Comparison of ENCODE assay signal across 17 cellular contexts in genomic region chr4:104472766-104473165, GRCh38. TPM values are rescaled to one million over a fixed set of nuclear protein-coding genes. Genes with fewer than 3 reads are reported as not detected.
A peak's percentile ranks its signal among the peaks of the same experiment; 100 is the strongest.
DNase-seq lines count a peak whose midpoint lies in the region; ATAC-seq and TF ChIP-seq lines count a peak whose summit lies in the region.
"Had no signal": no experiment of that assay in that cellular context is flagged by ENCODE, and none has a peak within 500 bp of the region (broad histone marks: within the 10 kb centered on the region; RNA-seq: fewer than 3 reads in every experiment).

No MANE protein-coding gene starts in this region.

- no peak overlapping the region for H4K91ac ChIP-seq in neuronal stem cell (ENCODE audit: low read depth, low read length, poor library complexity)

- DNase-seq in MM.1S (peak; percentile 29), neuronal stem cell (ENCODE audit: low spot score) (no peak)
- no peak for DNase-seq in stimulated activated CD4-positive, alpha-beta T cell treated with anti-CD3 and anti-CD28 coated beads, Interleukin-2, amount 100 ng/mL, for 48 hours
- no peak for DNase-seq in central memory CD4-positive, alpha-beta T cell
- DNase-seq: Caco-2; CD8-positive, alpha-beta memory T cell; DND-41; GF-D8; H7; Kasumi-1 had no signal

- no peaks in the 10 kb centered on the region for H4K20me1 ChIP-seq in MM.1S (ENCODE audit: insufficient read depth, low read length)
- H4K20me1 ChIP-seq in neural cell (ENCODE audit: insufficient read depth) = no peaks in the 10 kb centered on the region
- H4K20me1 ChIP-seq: BLaER1 had no signal

- H2AK5ac ChIP-seq in neuronal stem cell (ENCODE audit: low read depth, low read length) = no peak overlapping the region

- H3K14ac ChIP-seq in neuronal stem cell (ENCODE audit: low read length) = no peak overlapping the region

- H3K27me3 ChIP-seq in MM.1S (replicated peaks; ENCODE audit: insufficient read depth, low read length) (no peaks in the 10 kb centered on the region), neural cell (ENCODE audit: insufficient read depth, low read depth, low read length) (no peaks in the 10 kb centered on the region), neuronal stem cell (ENCODE audit: control insufficient read depth in 3 of 3, insufficient read depth in 3 of 3, low read depth in 1 of 3, low read length in 3 of 3) (no peaks in the 10 kb centered on the region)
- H3K27me3 ChIP-seq: BLaER1 had no signal

- no peaks in the 10 kb centered on the region for H3K9me2 ChIP-seq in MM.1S (replicated peaks; ENCODE audit: insufficient read depth, low read length)
- no peaks in the 10 kb centered on the region for H3K9me2 ChIP-seq in neural cell (ENCODE audit: insufficient read depth, low read length)

- H3K4me2 ChIP-seq in MM.1S (ENCODE audit: low read depth, low read length) = no peak overlapping the region
- H3K4me2 ChIP-seq in neural cell (ENCODE audit: low read length) = peak overlapping the region; percentile 3
- H3K4me2 ChIP-seq in neuronal stem cell (ENCODE audit: insufficient read depth, low read length, poor library complexity, severe bottlenecking) = no peak overlapping the region
- H3K4me2 ChIP-seq: A549, BLaER1, GM23338 had no signal

- H3K18ac ChIP-seq in neuronal stem cell (ENCODE audit: low read length) = no peak overlapping the region

- ATAC-seq in GM18870 (IDR thresholded peaks at IDR 0.05; ENCODE audit: unreplicated experiment) (peak; percentile 45), HG02885 (IDR thresholded peaks at IDR 0.05; ENCODE audit: poor library complexity, unreplicated experiment) (peak; percentile 38)
- ATAC-seq: A549, GM23338, K562 had no signal

- H3K9ac ChIP-seq in MM.1S (ENCODE audit: low read length) (no peak overlapping the region), neural cell (ENCODE audit: low read length) (no peak overlapping the region), neuronal stem cell (ENCODE audit: low read depth, low read length, poor library complexity) (no peak overlapping the region)
- H3K9ac ChIP-seq: BLaER1 had no signal

- H3K4me3 ChIP-seq in MM.1S (ENCODE audit: low read length) (no peak overlapping the region), neural cell (ENCODE audit: low read length) (no peak overlapping the region), neuronal stem cell (ENCODE audit: low read length in 2 of 2) (no peak overlapping the region)
- H3K4me3 ChIP-seq: A549, BLaER1, GM23338, K562 had no signal

- no peak for TF ChIP-seq CTCF in MM.1S (IDR thresholded peaks at IDR 0.05; ENCODE audit: low read length)
- no peak for TF ChIP-seq CTCF in neural cell (IDR thresholded peaks at IDR 0.05; ENCODE audit: poor library complexity, severe bottlenecking)

- no peak for TF ChIP-seq RAD21 in neural cell (conservative IDR thresholded peaks at IDR 0.05)

- no peak overlapping the region for H2AFZ ChIP-seq in MM.1S (ENCODE audit: low read length)
- H2AFZ ChIP-seq in neural cell (ENCODE audit: low read depth, low read length) = no peak overlapping the region
- H2AFZ ChIP-seq in neuronal stem cell (ENCODE audit: low read length) = no peak overlapping the region
- H2AFZ ChIP-seq: GM23338 had no signal

- H2BK12ac ChIP-seq in neuronal stem cell (ENCODE audit: low read length) = no peak overlapping the region

- H2BK120ac ChIP-seq in neuronal stem cell (ENCODE audit: low read depth, low read length) = no peak overlapping the region

- no peak overlapping the region for H2BK15ac ChIP-seq in neuronal stem cell (ENCODE audit: low read length)

- H3K23ac ChIP-seq in neuronal stem cell (ENCODE audit: low read depth, low read length, poor library complexity) = no peak overlapping the region

- H4K8ac ChIP-seq in neuronal stem cell (ENCODE audit: low read depth, low read length) = no peak overlapping the region

- no peak for TF ChIP-seq EP300 in neural cell (conservative IDR thresholded peaks at IDR 0.05; ENCODE audit: poor library complexity, severe bottlenecking)

- no peaks in the 10 kb centered on the region for H3F3A ChIP-seq in MM.1S (ENCODE audit: insufficient read depth, low read length)
- H3F3A ChIP-seq in neural cell (ENCODE audit: insufficient read depth, low read length, poor library complexity, severe bottlenecking) = peaks cover 10% of the 10 kb centered on the region

- H3K27ac ChIP-seq in MM.1S (ENCODE audit: low read length) (no peak overlapping the region), neural cell (ENCODE audit: low read length) (no peak overlapping the region), neuronal stem cell (replicated peaks; ENCODE audit: low read length) (no peak overlapping the region)
- H3K27ac ChIP-seq: A549, BLaER1 had no signal

- H3K4ac ChIP-seq in neuronal stem cell (ENCODE audit: low read length) = no peak overlapping the region

- H2BK5ac ChIP-seq in neuronal stem cell (ENCODE audit: low read length) = no peak overlapping the region

- H3K4me1 ChIP-seq in MM.1S (ENCODE audit: low read length) (peaks cover 20% of the 10 kb centered on the region), neuronal stem cell (ENCODE audit: control insufficient read depth in 2 of 2, insufficient read depth in 1 of 2, low read depth in 1 of 2, low read length in 2 of 2) (peaks cover 4 to 6% of the 10 kb centered on the region in 2 donors)
- H3K4me1 ChIP-seq: A549, BLaER1 had no signal

- H3K9me3 ChIP-seq in MM.1S (replicated peaks; ENCODE audit: insufficient read depth, low read length) (no peaks in the 10 kb centered on the region), neural cell (ENCODE audit: low read length) (no peaks in the 10 kb centered on the region), neuronal stem cell (replicated peaks in 1 of 2; ENCODE audit: control insufficient read depth in 2 of 2, insufficient read depth in 1 of 2, low read depth in 1 of 2, low read length in 2 of 2) (no peaks in the 10 kb centered on the region)
- H3K9me3 ChIP-seq: A549, BLaER1, Caco-2 had no signal

- no peaks in the 10 kb centered on the region for H3K79me1 ChIP-seq in neuronal stem cell (ENCODE audit: low read depth, low read length)

- H3K36me3 ChIP-seq in MM.1S (replicated peaks; ENCODE audit: insufficient read depth, low read length) (no peaks in the 10 kb centered on the region), neural cell (ENCODE audit: insufficient read depth, low read length) (no peaks in the 10 kb centered on the region), neuronal stem cell (replicated peaks in 1 of 2; ENCODE audit: control insufficient read depth in 2 of 2, insufficient read depth in 2 of 2, low read length in 2 of 2) (peaks cover 0 to 4% of the 10 kb centered on the region in 2 donors)
- H3K36me3 ChIP-seq: BLaER1 had no signal

- no CpG with 5 or more reads among the region's 1 CpG for WGBS in neuronal stem cell (ENCODE audit: extremely low coverage in 2 of 2, insufficient read length in 2 of 2, insufficient replicate concordance in 1 of 2), 2 donors

- H3K79me2 ChIP-seq in MM.1S (ENCODE audit: low read length) (peaks cover 3% of the 10 kb centered on the region), neural cell (replicated peaks; ENCODE audit: insufficient read depth, low read length) (peaks cover 80% of the 10 kb centered on the region)

TF ChIP-seq in neural cell, 6 proteins besides CTCF, POLR2A, EP300 and RAD21:
- TF ChIP-seq SMC3 (conservative IDR thresholded peaks at IDR 0.05; ENCODE audit: poor library complexity) (no peak), TAF1 (IDR thresholded peaks at IDR 0.05; ENCODE audit: low read depth) (no peak), MXI1 (conservative IDR thresholded peaks at IDR 0.05; ENCODE audit: poor library complexity, severe bottlenecking) (no peak), POLR2AphosphoS5 (IDR thresholded peaks at IDR 0.05) (no peak), REST (IDR thresholded peaks at IDR 0.05; ENCODE audit: borderline replicate concordance) (no peak), EZH2 (IDR thresholded peaks at IDR 0.05; ENCODE audit: borderline replicate concordance, insufficient read depth, low read length, poor library complexity, severe bottlenecking) (no peak)
TF ChIP-seq in neural cell: peak in this region for 0.

RNA-seq across cellular contexts. Expression of gene CXXC4, which starts 21.9 kb away (rescaled TPM):
- 108 and 127 TPM in 2 replicates for polyA plus RNA-seq in neural cell
- 158 and 221 TPM in 2 replicates for polyA minus RNA-seq in neural cell
- 33.7 TPM for polyA plus RNA-seq in neuronal stem cell (2013, experiment 1 of 2)
- polyA plus RNA-seq in neuronal stem cell (2013, experiment 2 of 2) = 36.4 TPM
- polyA plus RNA-seq: K562 had no signal
